Comparison of ENCODE assay signal across 16 cellular contexts in genomic region chr20:53778736-53779135, GRCh38.
A peak's percentile ranks its signal among the peaks of the same experiment; 100 is the strongest.
DNase-seq lines count a peak whose midpoint lies in the region; ATAC-seq, FAIRE-seq and TF ChIP-seq lines count a peak whose summit lies in the region.
"Had no signal": no experiment of that assay in that cellular context is flagged by ENCODE, and none has a peak within 500 bp of the region (broad histone marks: within the 10 kb centered on the region; RNA-seq: fewer than 3 reads in every experiment).

No MANE protein-coding gene starts in this region.

- RAD21 ChIA-PET in GM12878 (lab: Charles Lee; ENCODE audit: unreplicated experiment): interaction anchor here (1.5 kb wide), 1 partner anchor 138 kb away, joined by 4 read pairs; no protein-coding TSS in a partner anchor

- H3K4me1 ChIP-seq in Panc1 (ENCODE audit: control insufficient read depth, insufficient read depth, low read length) (peaks cover 21% of the 10 kb centered on the region), GM12878 (ENCODE audit: control insufficient read depth, insufficient read depth, low read length) (no peaks in the 10 kb centered on the region), HepG2 (ENCODE audit: insufficient read depth, low read length) (peaks cover 45% of the 10 kb centered on the region)
- H3K4me1 ChIP-seq: BLaER1 had no signal

- H3K9me3 ChIP-seq in Panc1 (ENCODE audit: control insufficient read depth, insufficient read depth, low read depth, low read length): no peaks in the 10 kb centered on the region
- H3K9me3 ChIP-seq in GM12878 (replicated peaks; ENCODE audit: control insufficient read depth, insufficient read depth, low read length): no peaks in the 10 kb centered on the region
- no peaks in the 10 kb centered on the region for H3K9me3 ChIP-seq in HepG2 (ENCODE audit: low read length)
- H3K9me3 ChIP-seq: BLaER1 had no signal

- BruUV-seq in Panc1 (replicated peaks; lab: Mats Ljungman, UMichigan): no TSS peak
- no TSS peak for BruUV-seq in GM12878 (replicated peaks; lab: Mats Ljungman, UMichigan)
- no TSS peak for BruUV-seq in HepG2 (replicated peaks; lab: Mats Ljungman, UMichigan)

- no peak overlapping the region for H3K9ac ChIP-seq in GM12878 (ENCODE audit: control insufficient read depth, insufficient read depth, low read length)
- no peak overlapping the region for H3K9ac ChIP-seq in HepG2 (ENCODE audit: insufficient read depth, low read depth, low read length)
- H3K9ac ChIP-seq: BLaER1 had no signal

- H3K27ac ChIP-seq in Panc1 (ENCODE audit: low read length) (peak overlapping the region; percentile 100), GM12878 (ENCODE audit: control insufficient read depth, insufficient read depth) (no peak overlapping the region), HepG2 (ENCODE audit: extremely low read length, insufficient read depth, low read length) (no peak overlapping the region)
- H3K27ac ChIP-seq: BLaER1 had no signal

- POLR2A ChIA-PET in Panc1 (lab: Charles Lee) (no interaction called here), GM12878 (lab: Charles Lee) (interaction anchor here (1.4 kb wide), 1 partner anchor 9 kb away, joined by 3 read pairs; no protein-coding TSS in a partner anchor), HepG2 (lab: Yijun Ruan, JAX) (interaction anchor here (0.8 to 1.8 kb wide), 3 partner anchors 10 to 22 kb away, joined by 4 to 6 read pairs (median 4); no protein-coding TSS in a partner anchor)

- intact Hi-C loops in Panc1 (cut with micrococcal nuclease; ENCODE audit: unreplicated experiment) (no loop called here), GM12878 (cut with micrococcal nuclease; ENCODE audit: unreplicated experiment) (no loop called here), HepG2 (cut with micrococcal nuclease; ENCODE audit: unreplicated experiment) (no loop called here)

- TF ChIP-seq RAD21 in GM12878 (IDR thresholded peaks at IDR 0.05; ENCODE audit: insufficient read depth, low read depth, low read length): no peak
- no peak for TF ChIP-seq RAD21 in HepG2 (CRISPR knock-in tag; IDR thresholded peaks at IDR 0.05)

- H3K27me3 ChIP-seq in Panc1 (ENCODE audit: control insufficient read depth, insufficient read depth, low read length) (no peaks in the 10 kb centered on the region), GM12878 (replicated peaks in 1 of 2; ENCODE audit: control insufficient read depth in 2 of 2, insufficient read depth in 2 of 2, low read length in 1 of 2) (no peaks in the 10 kb centered on the region), HepG2 (ENCODE audit: control insufficient read depth in 1 of 2, insufficient read depth in 2 of 2, low read length in 2 of 2) (no peaks in the 10 kb centered on the region)
- H3K27me3 ChIP-seq: BLaER1 had no signal

- TF ChIP-seq EP300 in GM12878 (IDR thresholded peaks at IDR 0.05; ENCODE audit: borderline replicate concordance in 1 of 2, control insufficient read depth in 1 of 2, low read depth in 2 of 2, low read length in 2 of 2) (no peak), HepG2 (IDR thresholded peaks at IDR 0.05; ENCODE audit: low read depth in 2 of 2, low read length in 2 of 2) (no peak), HepG2 (CRISPR knock-in tag; IDR thresholded peaks at IDR 0.05; ENCODE audit: borderline replicate concordance) (no peak)

- no peaks in the 10 kb centered on the region for H3K36me3 ChIP-seq in Panc1 (ENCODE audit: control insufficient read depth, insufficient read depth, low read length)
- no peaks in the 10 kb centered on the region for H3K36me3 ChIP-seq in GM12878 (ENCODE audit: control insufficient read depth in 2 of 2, insufficient read depth in 2 of 2, low read length in 1 of 2)
- no peaks in the 10 kb centered on the region for H3K36me3 ChIP-seq in HepG2 (replicated peaks in 1 of 2; ENCODE audit: control insufficient read depth in 1 of 2, insufficient read depth in 2 of 2, low read length in 2 of 2)
- H3K36me3 ChIP-seq: BLaER1 had no signal

- TF ChIP-seq CTCF in Panc1 (IDR thresholded peaks at IDR 0.05): no peak
- no peak for TF ChIP-seq CTCF in GM12878 (IDR thresholded peaks at IDR 0.05 in 2 of 3, conservative IDR thresholded peaks at IDR 0.05 in 1 of 3; ENCODE audit: control insufficient read depth in 2 of 3, extremely low read depth in 1 of 3, insufficient read depth in 1 of 3, low read depth in 3 of 3, low read length in 3 of 3)
- no peak for TF ChIP-seq CTCF in HepG2 (CRISPR knock-in tag; IDR thresholded peaks at IDR 0.05)
- peak; percentile 21 for TF ChIP-seq CTCF in subcutaneous adipose tissue (IDR thresholded peaks at IDR 0.05; ENCODE audit: low read depth)

- TF ChIP-seq POLR2A in GM12878 (IDR thresholded peaks at IDR 0.05; ENCODE audit: low read depth, low read length) (no peak), HepG2 (IDR thresholded peaks at IDR 0.05; ENCODE audit: insufficient read depth in 1 of 2, low read depth in 2 of 2, low read length in 2 of 2) (no peak)

- 84% methylated on average over 7 of the region's 7 CpGs for WGBS in GM12878 (ENCODE audit: insufficient coverage, insufficient replicate concordance, low lambda C conversion rate, missing lambda C conversion rate)
- 97% methylated on average over 7 of the region's 7 CpGs for WGBS in HepG2 (ENCODE audit: low lambda C conversion rate)

- H2AFZ ChIP-seq in GM12878 (ENCODE audit: control insufficient read depth, low read depth, low read length) (no peak overlapping the region), HepG2 (ENCODE audit: low read length) (no peak overlapping the region)

- in situ Hi-C loops in Panc1 (cut with HindIII; ENCODE audit: low pct_unique_long_range_greater_than_20kb, low sequenced_read_pairs): no loop called here
- in situ Hi-C loops in GM12878 (cut with MboI): loop anchor here (10.0 kb wide), 1 partner anchor 364 kb away; no protein-coding TSS in a partner anchor
- in situ Hi-C loops in HepG2 (cut with HindIII; ENCODE audit: extremely low pct_ligation_motif_present, low pct_unique_long_range_greater_than_20kb): no loop called here

- CTCF ChIA-PET in Panc1 (lab: Charles Lee) (no interaction called here), GM12878 (lab: Yijun Ruan, JAX) (no interaction called here), HepG2 (lab: Yijun Ruan, JAX; ENCODE audit: low intra/inter-chr PET ratio, low total read pairs) (no interaction called here)

- H3K4me2 ChIP-seq in GM12878 (ENCODE audit: control insufficient read depth, insufficient read depth): no peak overlapping the region
- H3K4me2 ChIP-seq in HepG2 (ENCODE audit: low read depth, low read length): no peak overlapping the region
- H3K4me2 ChIP-seq: BLaER1 had no signal

- H3K4me3 ChIP-seq in Panc1 (ENCODE audit: low read depth in 2 of 2, low read length in 2 of 2) (no peak overlapping the region), GM12878 (no peak overlapping the region), HepG2 (replicated peaks in 1 of 3; ENCODE audit: insufficient read depth in 1 of 3, low read depth in 2 of 3, low read length in 3 of 3) (no peak overlapping the region)
- H3K4me3 ChIP-seq: BLaER1 had no signal

- H3K79me2 ChIP-seq in GM12878 (ENCODE audit: control insufficient read depth, insufficient read depth, low read length) (no peaks in the 10 kb centered on the region), HepG2 (ENCODE audit: insufficient read depth, low read length) (no peaks in the 10 kb centered on the region)

- SMC1A ChIA-PET in GM12878 (lab: Charles Lee; ENCODE audit: uncharacterized antibody, unreplicated experiment): interaction anchor here (0.6 to 2.0 kb wide), 6 partner anchors 8 to 137 kb away, joined by 3 to 8 read pairs (median 4); no protein-coding TSS in a partner anchor

- FAIRE-seq in GM12878 (lab: Jason Lieb, UNC) (no peak), HepG2 (lab: Jason Lieb, UNC) (no peak)
- FAIRE-seq: GM12891 had no signal

- ATAC-seq in Panc1 (no peak), GM12878 (no peak), HepG2 (no peak), GM21390 (IDR thresholded peaks at IDR 0.05; ENCODE audit: unreplicated experiment) (no peak)

- H4K20me1 ChIP-seq in GM12878 (ENCODE audit: control insufficient read depth, insufficient read depth): no peaks in the 10 kb centered on the region
- no peaks in the 10 kb centered on the region for H4K20me1 ChIP-seq in HepG2 (ENCODE audit: insufficient read depth, low read length)
- H4K20me1 ChIP-seq: BLaER1 had no signal

- DNase-seq in Panc1 (ENCODE audit: low read depth, low spot score) (no peak), GM12878 (ENCODE audit: low read depth, low spot score) (no peak), HepG2 (ENCODE audit: low spot score) (no peak), DMS53 (lab: John Stamatoyannopoulos, UW) (no peak), NCI-H1694 (lab: John Stamatoyannopoulos, UW) (no peak)
- DNase-seq: 8988T; Calu3; CD4-positive, alpha-beta memory T cell; DND-41; EL; GOT3; H9 had no signal

TF ChIP-seq in GM12878, 131 proteins besides CTCF, POLR2A, EP300 and RAD21:
- no peak for TF ChIP-seq MYB (IDR thresholded peaks at IDR 0.05; ENCODE audit: borderline replicate concordance, low read depth, low read length)
- no peak for TF ChIP-seq BCL11A (IDR thresholded peaks at IDR 0.05; ENCODE audit: low read depth, low read length)
- TF ChIP-seq NFXL1 (IDR thresholded peaks at IDR 0.05; ENCODE audit: borderline replicate concordance): peak; percentile 85
- TF ChIP-seq NBN (IDR thresholded peaks at IDR 0.05): no peak
- peak in 1 of 2 experiments; percentile 94; a peak in 2 of 4 replicates for TF ChIP-seq ETV6 (conservative IDR thresholded peaks at IDR 0.05 in 1 of 2, IDR thresholded peaks at IDR 0.05 in 1 of 2; ENCODE audit: borderline replicate concordance in 1 of 2, low read depth in 1 of 2)

TF ChIP-seq in HepG2, 621 proteins besides CTCF, POLR2A, EP300 and RAD21:
- TF ChIP-seq ZNF605 (CRISPR knock-in tag; IDR thresholded peaks at IDR 0.05) (no peak), ZNF629 (CRISPR knock-in tag; conservative IDR thresholded peaks at IDR 0.05) (peak; percentile 27; the same call in 1 of the 2 replicates), GATAD1 (CRISPR knock-in tag; IDR thresholded peaks at IDR 0.05) (no peak), ATF3 (CRISPR knock-in tag; IDR thresholded peaks at IDR 0.05) (no peak)
TF ChIP-seq in HepG2: peak in this region for 1.
